28 cellular contexts compared by ENCODE assay signal in the genomic region with DNA sequence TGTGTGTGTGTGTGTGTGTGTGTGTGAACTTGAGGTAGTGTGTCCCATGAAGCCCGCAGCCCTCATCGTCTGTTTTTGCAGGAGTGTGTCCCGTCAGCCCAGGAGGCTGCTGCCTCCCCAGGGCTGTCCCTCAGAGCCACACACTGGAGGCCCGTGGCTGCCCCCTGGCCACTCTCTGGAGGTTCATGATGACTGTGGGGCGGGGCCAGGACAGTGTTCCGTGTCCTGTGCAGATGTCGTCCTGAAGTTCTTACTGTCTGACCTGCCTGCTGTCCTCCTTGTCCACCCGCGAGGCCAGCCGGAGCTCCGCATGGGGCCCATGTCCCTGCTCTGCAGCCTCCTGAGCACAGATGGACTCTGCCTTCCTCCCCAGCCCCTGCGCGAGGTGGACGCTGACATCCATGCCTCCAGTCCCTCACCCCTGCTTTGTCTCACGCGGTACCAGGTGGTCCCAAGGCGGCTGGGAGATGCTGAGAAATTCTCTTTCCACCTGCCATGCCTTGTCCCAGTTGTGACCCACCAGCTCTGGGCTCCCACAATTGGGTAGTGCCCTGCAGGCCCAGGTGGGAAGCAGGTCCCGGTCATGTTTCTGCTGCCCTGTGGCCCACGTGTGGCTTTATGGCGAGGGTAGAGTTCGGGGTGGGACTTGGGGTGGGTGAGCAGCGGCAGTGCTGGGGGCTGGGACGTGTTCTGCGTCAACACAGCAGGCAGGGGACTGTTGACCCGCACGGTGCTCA.
DNase-seq lines count a peak whose midpoint lies in the region; ATAC-seq and TF ChIP-seq lines count a peak whose summit lies in the region.
"Had no signal": no experiment of that assay in that cellular context is flagged by ENCODE, and none has a peak within 500 bp of the region (broad histone marks: within the 10 kb centered on the region; RNA-seq: fewer than 3 reads in every experiment).

No MANE protein-coding gene starts in this region.

- peaks cover 50% of the 10 kb centered on the region for H3K36me3 ChIP-seq in BLaER1
- no peaks in the 10 kb centered on the region for H3K36me3 ChIP-seq in H7 (replicated peaks; ENCODE audit: control insufficient read depth, insufficient read depth, low read length)
- H3K36me3 ChIP-seq in osteoblast (ENCODE audit: insufficient read depth, low read length), result no peaks in the 10 kb centered on the region
- H3K36me3 ChIP-seq in stomach, result peaks cover 14 to 40% (median 37%) of the 10 kb centered on the region in 4 donors

- no peak overlapping the region for H3K4me3 ChIP-seq in BLaER1
- no peak overlapping the region for H3K4me3 ChIP-seq in H7 (ENCODE audit: insufficient read depth, low read depth, low read length)
- H3K4me3 ChIP-seq in osteoblast (ENCODE audit: insufficient read depth, low read length), result no peak overlapping the region
- H3K4me3 ChIP-seq in stomach, result no peak overlapping the region
- H3K4me3 ChIP-seq: body of pancreas, SK-N-MC had no signal

- no peaks in the 10 kb centered on the region for H3K27me3 ChIP-seq in BLaER1
- H3K27me3 ChIP-seq in H7 (ENCODE audit: control insufficient read depth, insufficient read depth, low read length), result no peaks in the 10 kb centered on the region
- no peaks in the 10 kb centered on the region for H3K27me3 ChIP-seq in osteoblast (ENCODE audit: insufficient read depth, low read length)
- H3K27me3 ChIP-seq in stomach, result no peaks in the 10 kb centered on the region
- H3K27me3 ChIP-seq: body of pancreas had no signal

- CTCF ChIA-PET in GM10248 (lab: Yijun Ruan, JAX), result no interaction called here

- ATAC-seq in left ventricle myocardium superior, result no peak
- ATAC-seq: body of pancreas; stimulated activated effector memory CD8-positive, alpha-beta T cell treated with anti-CD3 and anti-CD28 coated beads, Interleukin-12 subunit alpha, Interleukin-12 subunit beta, amount 100 ng/mL, for 72 hours had no signal

- peak; percentile 56 for DNase-seq in H7
- DNase-seq in left ventricle myocardium superior, result peak; percentile 20
- DNase-seq in osteoblast (ENCODE audit: insufficient read length, low spot score, missing footprints), result peak; percentile 89
- no peak for DNase-seq in NCI-H146 treated with DMSO at 0.1 percent for 48 hours (lab: John Stamatoyannopoulos, UW; ENCODE audit: unreplicated experiment)
- DNase-seq in GM10248 (ENCODE audit: extremely low spot score), result no peak
- DNase-seq in NCI-H1417 (lab: John Stamatoyannopoulos, UW), result no peak
- DNase-seq in stomach, result no peak
- DNase-seq: activated CD4-positive, CD25-positive, alpha-beta regulatory T cell treated with anti-CD3 and anti-CD28 coated beads, Interleukin-2, amount 50 U/mL, for 72 hours; activated gamma-delta T cell; activated T-cell treated with anti-CD3 and anti-CD28 coated beads, Interleukin-2, amount 50 U/mL, for 24 hours; body of pancreas; Calu3; effector CD8-positive, alpha-beta T cell; erythroblast; HCEC 1CT; KBM-7; kidney glomerular epithelial cell; NCI-H1417 treated with DMSO at 0.1 percent for 48 hours; NCI-H2081 treated with DMSO at 0.1 percent for 48 hours; NCI-H345; nucleus accumbens; retina; RPMI8226; stimulated activated CD4-positive, alpha-beta T cell treated with anti-CD3 and anti-CD28 coated beads, Interleukin-4, amount 100 ng/mL, for 24 hours had no signal

- no peak for TF ChIP-seq EP300 in stomach (IDR thresholded peaks at IDR 0.05)

- H4K20me1 ChIP-seq in BLaER1 (peaks cover 5% of the 10 kb centered on the region; the same call in 1 of the 2 replicates), osteoblast (ENCODE audit: insufficient read depth, low read length) (no peaks in the 10 kb centered on the region)

- H3K9me3 ChIP-seq in BLaER1 (peaks cover 5% of the 10 kb centered on the region; the same call in 1 of the 2 replicates), osteoblast (ENCODE audit: low read depth, low read length) (no peaks in the 10 kb centered on the region), stomach (no peaks in the 10 kb centered on the region)
- H3K9me3 ChIP-seq: body of pancreas had no signal

- no peak for TF ChIP-seq POLR2A in stomach (IDR thresholded peaks at IDR 0.05)

- no peak for TF ChIP-seq CTCF in osteoblast (IDR thresholded peaks at IDR 0.05; ENCODE audit: extremely low read depth, low read depth, low read length)
- TF ChIP-seq CTCF in GM10248 (IDR thresholded peaks at IDR 0.05; ENCODE audit: control extremely low read depth, extremely low read depth, low read depth, missing control alignments), result no peak
- no peak for TF ChIP-seq CTCF in stomach (IDR thresholded peaks at IDR 0.05)

- H3K9ac ChIP-seq in BLaER1, result peak overlapping the region; percentile 27; the same call in 1 of the 2 replicates

- POLR2A ChIA-PET in GM10248 (lab: Yijun Ruan, JAX), result no interaction called here

- WGBS in stomach, 5 donors, result 81 to 93% (median 88%) methylated on average over 7 to 26 of the region's 26 CpGs

- H3K4me2 ChIP-seq in BLaER1 (peak overlapping the region; percentile 97), osteoblast (ENCODE audit: insufficient read depth, low read length) (no peak overlapping the region)

- peaks cover 94% of the 10 kb centered on the region for H3K4me1 ChIP-seq in BLaER1
- peaks cover 17% of the 10 kb centered on the region for H3K4me1 ChIP-seq in osteoblast (ENCODE audit: insufficient read depth, low read length)
- peaks cover 0 to 12% (median 8%) of the 10 kb centered on the region in 4 donors for H3K4me1 ChIP-seq in stomach
- H3K4me1 ChIP-seq: body of pancreas had no signal

- peak overlapping the region; percentile 44; the same call in 1 of the 2 replicates for H3K27ac ChIP-seq in BLaER1
- H3K27ac ChIP-seq in osteoblast (ENCODE audit: low read depth, low read length), result no peak overlapping the region
- no peak overlapping the region for H3K27ac ChIP-seq in stomach
- H3K27ac ChIP-seq: body of pancreas, C4-2B, SK-N-MC had no signal

- intact Hi-C loops in left ventricle myocardium superior (cut with micrococcal nuclease) (no loop called here), stomach (cut with DNase I; ENCODE audit: low total_unique reads) (no loop called here)

- no peaks in the 10 kb centered on the region for H3K79me2 ChIP-seq in osteoblast (ENCODE audit: insufficient read depth, low read length)

- H2AFZ ChIP-seq in osteoblast (ENCODE audit: low read length), result no peak overlapping the region

Comparison
In these comparisons a context has a peak if more than half of its experiments do, and no peak if none do; other contexts are left out.
1. DNase-seq: peak in H7 (single experiment), left ventricle myocardium superior (single experiment) and osteoblast (single experiment); none in NCI-H146 treated with DMSO at 0.1 percent for 48 hours (single experiment), GM10248 (single experiment), NCI-H1417 (0 of 3) and stomach (single experiment).